ENCODE assay signal across 15 cellular contexts in the genomic region with DNA sequence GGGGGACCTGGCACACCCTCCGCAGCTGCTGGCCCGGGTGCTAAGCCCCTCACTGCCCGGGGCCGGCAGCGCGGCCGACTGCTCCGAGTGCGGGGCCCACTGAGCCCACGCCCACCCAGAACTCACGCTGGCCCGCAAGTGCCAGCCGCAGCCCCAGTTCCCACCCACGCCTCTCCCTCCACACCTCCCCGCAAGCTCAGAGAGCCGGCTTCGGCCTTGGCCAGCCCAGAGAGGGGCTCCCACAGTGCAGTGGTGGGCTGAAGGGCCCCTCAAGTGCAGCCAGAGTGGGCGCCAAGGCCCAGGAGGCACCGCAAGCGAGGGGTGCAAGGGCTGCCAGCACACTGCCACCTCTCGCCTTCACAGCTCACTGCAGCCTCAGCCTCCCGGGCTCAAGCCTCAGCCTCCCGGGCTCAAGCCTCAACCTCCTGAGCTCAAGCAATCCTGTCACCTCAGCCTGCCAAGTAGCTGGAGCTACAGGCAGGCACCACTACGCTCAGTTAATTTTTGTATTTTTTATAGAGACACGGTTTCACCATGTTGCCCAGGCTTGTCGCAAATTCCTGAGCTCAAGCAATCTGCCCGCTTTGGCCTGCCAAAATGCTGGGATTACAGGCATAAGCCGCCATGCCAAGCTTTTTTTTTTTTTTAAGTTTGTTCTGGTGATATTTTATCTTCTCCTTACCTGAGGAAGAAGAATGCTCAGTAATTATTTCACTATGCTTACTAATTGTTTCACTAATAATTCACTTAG.
DNase-seq lines count a peak whose midpoint lies in the region; ATAC-seq and TF ChIP-seq lines count a peak whose summit lies in the region.
"Had no signal": no experiment of that assay in that cellular context is flagged by ENCODE, and none has a peak within 500 bp of the region (broad histone marks: within the 10 kb centered on the region; RNA-seq: fewer than 3 reads in every experiment).

No MANE protein-coding gene starts in this region.

- no peak overlapping the region for H3K9ac ChIP-seq in mammary epithelial cell (ENCODE audit: insufficient read depth, low read length)

- H3K27me3 Mint-ChIP-seq in stimulated activated memory B cell treated with anti-CD40 and anti-IgM and Interleukin-4, amounts not matched to agents 10 μg/mL and 1 μg/mL and 100 μg/mL, for 72 hours: peaks cover 9% of the 10 kb centered on the region

- in situ Hi-C loops in mammary epithelial cell (cut with MboI; ENCODE audit: low sequenced_read_pairs in 2 of 2): no loop called here

- H3K27ac ChIP-seq in mammary epithelial cell (ENCODE audit: insufficient read depth, low read depth, low read length) (no peak overlapping the region), foreskin keratinocyte (no peak overlapping the region), upper lobe of right lung (no peak overlapping the region)
- H3K27ac ChIP-seq: 22Rv1 had no signal

- no peak overlapping the region for H3K27ac Mint-ChIP-seq in stimulated activated memory B cell treated with anti-CD40 and anti-IgM and Interleukin-4, amounts not matched to agents 10 μg/mL and 1 μg/mL and 100 μg/mL, for 72 hours
- H3K27ac Mint-ChIP-seq: CD14-positive monocyte; CD8-positive, alpha-beta T cell had no signal

- H3K4me1 ChIP-seq in mammary epithelial cell (ENCODE audit: insufficient read depth, low read length) (peaks cover 9% of the 10 kb centered on the region), foreskin keratinocyte (no peaks in the 10 kb centered on the region), upper lobe of right lung (no peaks in the 10 kb centered on the region)

- CTCF ChIA-PET in mammary epithelial cell (lab: Charles Lee; ENCODE audit: low non-redundant PET): interaction anchor here (0.6 kb wide), 2 partner anchors 11 to 23 kb away, joined by 3 to 5 read pairs; no protein-coding TSS in a partner anchor

- no peaks in the 10 kb centered on the region for H3K36me3 Mint-ChIP-seq in stimulated activated memory B cell treated with anti-CD40 and anti-IgM and Interleukin-4, amounts not matched to agents 10 μg/mL and 1 μg/mL and 100 μg/mL, for 72 hours
- H3K36me3 Mint-ChIP-seq: CD14-positive monocyte; CD8-positive, alpha-beta T cell had no signal

- ATAC-seq in foreskin keratinocyte: peak; percentile 44
- peak; percentile 10 for ATAC-seq in upper lobe of right lung
- ATAC-seq in stimulated activated memory B cell treated with anti-CD40 and anti-IgM and Interleukin-4, amounts not matched to agents 10 μg/mL and 1 μg/mL and 100 μg/mL, for 72 hours: no peak
- ATAC-seq: CD8-positive, alpha-beta T cell; HCT116 had no signal

- intact Hi-C loops in mammary epithelial cell (cut with micrococcal nuclease) (no loop called here), upper lobe of right lung (cut with DNase I) (no loop called here)

- peak overlapping the region; percentile 73 for H2AFZ ChIP-seq in mammary epithelial cell (ENCODE audit: low read depth, low read length)

- no peaks in the 10 kb centered on the region for H3K9me3 ChIP-seq in mammary epithelial cell (replicated peaks; ENCODE audit: insufficient read depth, low read length)
- H3K9me3 ChIP-seq in upper lobe of right lung: no peaks in the 10 kb centered on the region

- peak; percentile 12 for DNase-seq in NCI-H1694 (lab: John Stamatoyannopoulos, UW)
- no peak for DNase-seq in NCI-H1694 treated with DMSO at 0.1 percent for 48 hours (lab: John Stamatoyannopoulos, UW)
- peak; percentile 54 for DNase-seq in mammary epithelial cell
- DNase-seq in foreskin keratinocyte: peak; percentile 31 to 67
- no peak for DNase-seq in upper lobe of right lung
- DNase-seq in SW480 (ENCODE audit: low spot score): no peak
- DNase-seq: CD8-positive, alpha-beta T cell; COR-L47; DMS153; DMS79 treated with DMSO at 0.1 percent for 48 hours; EL had no signal

- no TSS peak for BruUV-seq in mammary epithelial cell (replicated peaks; lab: Mats Ljungman, UMichigan)

- H3K27me3 ChIP-seq in mammary epithelial cell (ENCODE audit: insufficient read depth, low read length) (no peaks in the 10 kb centered on the region), foreskin keratinocyte (no peaks in the 10 kb centered on the region), upper lobe of right lung (no peaks in the 10 kb centered on the region)

- H4K20me1 ChIP-seq in mammary epithelial cell (ENCODE audit: insufficient read depth, low read length): no peaks in the 10 kb centered on the region

- H3K9me3 Mint-ChIP-seq in stimulated activated memory B cell treated with anti-CD40 and anti-IgM and Interleukin-4, amounts not matched to agents 10 μg/mL and 1 μg/mL and 100 μg/mL, for 72 hours: no peaks in the 10 kb centered on the region
- H3K9me3 Mint-ChIP-seq: CD8-positive, alpha-beta T cell had no signal

- no peak overlapping the region for H3K4me3 ChIP-seq in mammary epithelial cell (replicated peaks in 1 of 3; ENCODE audit: insufficient read depth in 1 of 3, low read depth in 2 of 3, low read length in 3 of 3)
- no peak overlapping the region for H3K4me3 ChIP-seq in upper lobe of right lung

- H3K4me2 ChIP-seq in mammary epithelial cell (ENCODE audit: insufficient read depth, low read depth, low read length): peak overlapping the region; percentile 56

- no peaks in the 10 kb centered on the region for H3K79me2 ChIP-seq in mammary epithelial cell (ENCODE audit: insufficient read depth, low read length)

- peaks cover 28% of the 10 kb centered on the region for H3K4me1 Mint-ChIP-seq in stimulated activated memory B cell treated with anti-CD40 and anti-IgM and Interleukin-4, amounts not matched to agents 10 μg/mL and 1 μg/mL and 100 μg/mL, for 72 hours

- no peaks in the 10 kb centered on the region for H3K36me3 ChIP-seq in mammary epithelial cell (ENCODE audit: insufficient read depth, low read length)
- no peaks in the 10 kb centered on the region for H3K36me3 ChIP-seq in upper lobe of right lung

- TF ChIP-seq CTCF in mammary epithelial cell (conservative IDR thresholded peaks at IDR 0.05 in 1 of 2, IDR thresholded peaks at IDR 0.05 in 1 of 2; ENCODE audit: extremely low read depth in 1 of 2, insufficient read depth in 1 of 2, low read depth in 1 of 2, low read length in 2 of 2) (peak in 1 of 2 donors; percentile 34), foreskin keratinocyte (conservative IDR thresholded peaks at IDR 0.05) (peak; percentile 47), upper lobe of right lung (IDR thresholded peaks at IDR 0.05) (no peak)

- WGBS in mammary epithelial cell (ENCODE audit: low coverage, missing lambda C conversion rate): 28% methylated on average over 13 of the region's 28 CpGs

- dilution Hi-C loops in mammary epithelial cell (cut with HindIII; ENCODE audit: low sequenced_read_pairs): no loop called here

- no peak overlapping the region for H3K4me3 Mint-ChIP-seq in stimulated activated memory B cell treated with anti-CD40 and anti-IgM and Interleukin-4, amounts not matched to agents 10 μg/mL and 1 μg/mL and 100 μg/mL, for 72 hours
- H3K4me3 Mint-ChIP-seq: CD14-positive monocyte; CD8-positive, alpha-beta T cell had no signal

Comparison
In these comparisons a context has a peak if more than half of its experiments do, and no peak if none do; other contexts are left out.
1. DNase-seq: peak in NCI-H1694 (single experiment), mammary epithelial cell (single experiment) and foreskin keratinocyte (2 of 2); none in NCI-H1694 treated with DMSO at 0.1 percent for 48 hours (single experiment), upper lobe of right lung (single experiment) and SW480 (single experiment).